ENCODE assay signal across 18 cellular contexts in genomic region chr6:43572015-43572414, GRCh38. TPM values are rescaled to one million over a fixed set of nuclear protein-coding genes. Genes with fewer than 3 reads are reported as not detected.
DNase-seq lines count a peak whose midpoint lies in the region; ATAC-seq and TF ChIP-seq lines count a peak whose summit lies in the region.
"Had no signal": no experiment of that assay in that cellular context is flagged by ENCODE, and none has a peak within 500 bp of the region (broad histone marks: within the 10 kb centered on the region; RNA-seq: fewer than 3 reads in every experiment).

No MANE protein-coding gene starts in this region.

- H3K4me1 ChIP-seq in HEK293 (ENCODE audit: control insufficient read depth, insufficient read depth, low read length) = no peaks in the 10 kb centered on the region

- no peak overlapping the region for H3K27ac ChIP-seq in HEK293 (ENCODE audit: extremely low read depth, low read depth, low read length)
- H3K27ac ChIP-seq: Peyer's patch had no signal

- no peaks in the 10 kb centered on the region for H3K9me3 Mint-ChIP-seq in activated naive CD8-positive, alpha-beta T cell (ENCODE audit: low read depth)
- H3K9me3 Mint-ChIP-seq in activated naive CD8-positive, alpha-beta T cell treated with anti-CD3 and anti-CD28 coated beads, Interleukin-2, amount 50 U/mL, for 24 hours = no peaks in the 10 kb centered on the region
- no peaks in the 10 kb centered on the region for H3K9me3 Mint-ChIP-seq in activated CD4-positive, alpha-beta memory T cell treated with anti-CD3 and anti-CD28 coated beads, Interleukin-2, amount 10 ng/mL, durations not matched to agents 7 days and 5 days
- no peaks in the 10 kb centered on the region for H3K9me3 Mint-ChIP-seq in stimulated activated effector memory CD8-positive, alpha-beta T cell treated with anti-CD3 and anti-CD28 coated beads, Interleukin-12 subunit alpha, Interleukin-12 subunit beta, amount 100 ng/mL, for 72 hours
- H3K9me3 Mint-ChIP-seq: CD4-positive, CD25-positive, alpha-beta regulatory T cell had no signal

- CTCF ChIA-PET in HEK293 (lab: Yijun Ruan, JAX) = interaction anchor here (0.7 to 1.6 kb wide), 2 partner anchors 14 to 507 kb away, joined by 3 to 4 read pairs; no protein-coding TSS in a partner anchor
- CTCF ChIA-PET in activated CD4-positive, alpha-beta memory T cell treated with anti-CD3 and anti-CD28 coated beads, Interleukin-2, amount 10 ng/mL, durations not matched to agents 7 days and 5 days (lab: Charles Lee) = interaction anchor here (2.3 kb wide), 1 partner anchor 20 kb away, joined by 5 read pairs; no protein-coding TSS in a partner anchor

- peaks cover 15% of the 10 kb centered on the region for H3K36me3 Mint-ChIP-seq in activated naive CD8-positive, alpha-beta T cell
- peaks cover 54% of the 10 kb centered on the region for H3K36me3 Mint-ChIP-seq in activated naive CD8-positive, alpha-beta T cell treated with anti-CD3 and anti-CD28 coated beads, Interleukin-2, amount 50 U/mL, for 24 hours (ENCODE audit: low read depth)
- peaks cover 62% of the 10 kb centered on the region for H3K36me3 Mint-ChIP-seq in activated CD4-positive, alpha-beta memory T cell treated with anti-CD3 and anti-CD28 coated beads, Interleukin-2, amount 10 ng/mL, durations not matched to agents 7 days and 5 days (ENCODE audit: low read depth)
- peaks cover 80% of the 10 kb centered on the region for H3K36me3 Mint-ChIP-seq in stimulated activated effector memory CD8-positive, alpha-beta T cell treated with anti-CD3 and anti-CD28 coated beads, Interleukin-12 subunit alpha, Interleukin-12 subunit beta, amount 100 ng/mL, for 72 hours

- no peak for DNase-seq in activated naive CD8-positive, alpha-beta T cell treated with anti-CD3 and anti-CD28 coated beads, Interleukin-2, amount 50 U/mL, for 24 hours
- no peak for DNase-seq in activated CD4-positive, alpha-beta memory T cell treated with anti-CD3 and anti-CD28 coated beads, Interleukin-2, amount 10 ng/mL, durations not matched to agents 7 days and 5 days
- no peak for DNase-seq in stimulated activated effector memory CD8-positive, alpha-beta T cell treated with anti-CD3 and anti-CD28 coated beads, Interleukin-12 subunit alpha, Interleukin-12 subunit beta, amount 100 ng/mL, for 72 hours (ENCODE audit: low spot score in 2 of 2)
- DNase-seq: CD4-positive, CD25-positive, alpha-beta regulatory T cell; Karpas-422; MM.1S; NCI-H1105 treated with DMSO at 0.1 percent for 48 hours; NCI-H1694 treated with DMSO at 0.1 percent for 48 hours; NCI-H2107; NCI-H2227 treated with DMSO at 0.1 percent for 48 hours; NCI-H524; Peyer's patch had no signal

- no peak overlapping the region for H3K4me3 Mint-ChIP-seq in activated naive CD8-positive, alpha-beta T cell
- H3K4me3 Mint-ChIP-seq in activated naive CD8-positive, alpha-beta T cell treated with anti-CD3 and anti-CD28 coated beads, Interleukin-2, amount 50 U/mL, for 24 hours = no peak overlapping the region
- H3K4me3 Mint-ChIP-seq in activated CD4-positive, alpha-beta memory T cell treated with anti-CD3 and anti-CD28 coated beads, Interleukin-2, amount 10 ng/mL, durations not matched to agents 7 days and 5 days = no peak overlapping the region
- no peak overlapping the region for H3K4me3 Mint-ChIP-seq in stimulated activated effector memory CD8-positive, alpha-beta T cell treated with anti-CD3 and anti-CD28 coated beads, Interleukin-12 subunit alpha, Interleukin-12 subunit beta, amount 100 ng/mL, for 72 hours
- H3K4me3 Mint-ChIP-seq: B cell had no signal

- no peak for ATAC-seq in activated naive CD8-positive, alpha-beta T cell treated with anti-CD3 and anti-CD28 coated beads, Interleukin-2, amount 50 U/mL, for 24 hours
- ATAC-seq in stimulated activated effector memory CD8-positive, alpha-beta T cell treated with anti-CD3 and anti-CD28 coated beads, Interleukin-12 subunit alpha, Interleukin-12 subunit beta, amount 100 ng/mL, for 72 hours = no peak
- ATAC-seq in HG02759 (IDR thresholded peaks at IDR 0.05; ENCODE audit: unreplicated experiment) (no peak), HG02678 (IDR thresholded peaks at IDR 0.05; ENCODE audit: unreplicated experiment) (no peak)
- ATAC-seq: Right ventricle myocardium inferior had no signal

- TF ChIP-seq CTCF in HEK293 (tag by site-specific recombination; IDR thresholded peaks at IDR 0.05) = no peak

- H3K27me3 Mint-ChIP-seq in activated naive CD8-positive, alpha-beta T cell = no peaks in the 10 kb centered on the region
- H3K27me3 Mint-ChIP-seq in activated naive CD8-positive, alpha-beta T cell treated with anti-CD3 and anti-CD28 coated beads, Interleukin-2, amount 50 U/mL, for 24 hours = no peaks in the 10 kb centered on the region
- no peaks in the 10 kb centered on the region for H3K27me3 Mint-ChIP-seq in activated CD4-positive, alpha-beta memory T cell treated with anti-CD3 and anti-CD28 coated beads, Interleukin-2, amount 10 ng/mL, durations not matched to agents 7 days and 5 days
- H3K27me3 Mint-ChIP-seq: B cell had no signal

- no peaks in the 10 kb centered on the region for H3K9me3 ChIP-seq in HEK293 (ENCODE audit: control insufficient read depth, insufficient read depth, low read depth, low read length)
- H3K9me3 ChIP-seq: Peyer's patch had no signal

- H3K36me3 ChIP-seq in HEK293 (ENCODE audit: control insufficient read depth in 2 of 2, insufficient read depth in 1 of 2, low read length in 2 of 2) = peaks cover 57 to 59% of the 10 kb centered on the region in 2 experiments

- peak overlapping the region; percentile 36 for H3K27ac Mint-ChIP-seq in activated naive CD8-positive, alpha-beta T cell
- no peak overlapping the region for H3K27ac Mint-ChIP-seq in activated naive CD8-positive, alpha-beta T cell treated with anti-CD3 and anti-CD28 coated beads, Interleukin-2, amount 50 U/mL, for 24 hours
- H3K27ac Mint-ChIP-seq in activated CD4-positive, alpha-beta memory T cell treated with anti-CD3 and anti-CD28 coated beads, Interleukin-2, amount 10 ng/mL, durations not matched to agents 7 days and 5 days = peak overlapping the region; percentile 87
- peak overlapping the region; percentile 88 for H3K27ac Mint-ChIP-seq in stimulated activated effector memory CD8-positive, alpha-beta T cell treated with anti-CD3 and anti-CD28 coated beads, Interleukin-12 subunit alpha, Interleukin-12 subunit beta, amount 100 ng/mL, for 72 hours
- H3K27ac Mint-ChIP-seq: B cell; CD4-positive, CD25-positive, alpha-beta regulatory T cell had no signal

- peaks cover 19% of the 10 kb centered on the region for H3K4me1 Mint-ChIP-seq in activated naive CD8-positive, alpha-beta T cell (ENCODE audit: low read depth)
- H3K4me1 Mint-ChIP-seq in activated naive CD8-positive, alpha-beta T cell treated with anti-CD3 and anti-CD28 coated beads, Interleukin-2, amount 50 U/mL, for 24 hours = peaks cover 30% of the 10 kb centered on the region
- H3K4me1 Mint-ChIP-seq in activated CD4-positive, alpha-beta memory T cell treated with anti-CD3 and anti-CD28 coated beads, Interleukin-2, amount 10 ng/mL, durations not matched to agents 7 days and 5 days = peaks cover 44% of the 10 kb centered on the region
- H3K4me1 Mint-ChIP-seq in stimulated activated effector memory CD8-positive, alpha-beta T cell treated with anti-CD3 and anti-CD28 coated beads, Interleukin-12 subunit alpha, Interleukin-12 subunit beta, amount 100 ng/mL, for 72 hours = peaks cover 16% of the 10 kb centered on the region

- H3K4me3 ChIP-seq in HEK293 (ENCODE audit: low read depth, low read length) = no peak overlapping the region
- H3K4me3 ChIP-seq: Peyer's patch had no signal

- POLR2A ChIA-PET in HEK293 (lab: Yijun Ruan, JAX) = interaction anchor here (1.1 to 1.5 kb wide), 3 partner anchors 13 to 53 kb away, joined by 3 to 4 read pairs (median 4); no protein-coding TSS in a partner anchor
- POLR2A ChIA-PET in activated CD4-positive, alpha-beta memory T cell treated with anti-CD3 and anti-CD28 coated beads, Interleukin-2, amount 10 ng/mL, durations not matched to agents 7 days and 5 days (lab: Charles Lee) = interaction anchor here (0.7 to 1.8 kb wide), 4 partner anchors 13 to 826 kb away, joined by 3 to 12 read pairs (median 7); partner anchors contain the start of genes GTPBP2 and TBCC

TF ChIP-seq in HEK293, 187 proteins besides CTCF, POLR2A, EP300 and RAD21:
- TF ChIP-seq ZNF121 (tag by site-specific recombination; IDR thresholded peaks at IDR 0.05) (peak; percentile 98), ZNF610 (tag by site-specific recombination; IDR thresholded peaks at IDR 0.05; ENCODE audit: borderline replicate concordance) (no peak)

RNA-seq across cellular contexts. Expression of gene XPO5, which starts 3.8 kb away (rescaled TPM):
- 10 to 100 TPM; 62.5 to 78.5 TPM for total RNA-seq in activated CD4-positive, alpha-beta memory T cell treated with anti-CD3 and anti-CD28 coated beads, Interleukin-2, amount 10 ng/mL, durations not matched to agents 7 days and 5 days

RNA-seq across cellular contexts. Expression of gene POLH, which starts 4.0 kb away (rescaled TPM):
- total RNA-seq in activated CD4-positive, alpha-beta memory T cell treated with anti-CD3 and anti-CD28 coated beads, Interleukin-2, amount 10 ng/mL, durations not matched to agents 7 days and 5 days = 10 to 100 TPM; 74.6 to 75.5 TPM

RNA-seq across cellular contexts. Expression of gene POLR1C, which starts 55.1 kb away (rescaled TPM):
- 10 to 100 TPM; 24.1 to 24.3 TPM for total RNA-seq in activated CD4-positive, alpha-beta memory T cell treated with anti-CD3 and anti-CD28 coated beads, Interleukin-2, amount 10 ng/mL, durations not matched to agents 7 days and 5 days

RNA-seq across cellular contexts. Expression of gene YIPF3, which starts 55.3 kb away (rescaled TPM):
- total RNA-seq in activated CD4-positive, alpha-beta memory T cell treated with anti-CD3 and anti-CD28 coated beads, Interleukin-2, amount 10 ng/mL, durations not matched to agents 7 days and 5 days = 10 to 100 TPM; 71.5 to 77.4 TPM

RNA-seq across cellular contexts. Expression of gene GTPBP2, which starts 57.0 kb away (rescaled TPM):
- 100 to 1,000 TPM; 107 to 112 TPM for total RNA-seq in activated CD4-positive, alpha-beta memory T cell treated with anti-CD3 and anti-CD28 coated beads, Interleukin-2, amount 10 ng/mL, durations not matched to agents 7 days and 5 days
